11 cellular contexts compared by ENCODE assay signal in genomic region chr15:70319466-70319865, GRCh38.
A peak's percentile ranks its signal among the peaks of the same experiment; 100 is the strongest.
DNase-seq lines count a peak whose midpoint lies in the region; ATAC-seq, FAIRE-seq and TF ChIP-seq lines count a peak whose summit lies in the region.
"Had no signal": no experiment of that assay in that cellular context is flagged by ENCODE, and none has a peak within 500 bp of the region (broad histone marks: within the 10 kb centered on the region; RNA-seq: fewer than 3 reads in every experiment).

No MANE protein-coding gene starts in this region.

- intact Hi-C loops in PC-3 (cut with micrococcal nuclease) = no loop called here

- no peaks in the 10 kb centered on the region for H3K27me3 ChIP-seq in PC-3 (ENCODE audit: low read length)
- H3K27me3 ChIP-seq: neutrophil had no signal

- POLR2A ChIA-PET in PC-3 (lab: Charles Lee; ENCODE audit: unreplicated experiment) = no interaction called here

- no peaks in the 10 kb centered on the region for H3K9me3 Mint-ChIP-seq in stimulated activated memory B cell treated with anti-CD40 and anti-IgM and Interleukin-4, amounts not matched to agents 10 μg/mL and 1 μg/mL and 100 μg/mL, for 72 hours
- H3K9me3 Mint-ChIP-seq: stimulated activated effector memory CD8-positive, alpha-beta T cell treated with anti-CD3 and anti-CD28 coated beads, Interleukin-12 subunit alpha, Interleukin-12 subunit beta, amount 100 ng/mL, for 72 hours had no signal

- H3K9me3 ChIP-seq in PC-3 (ENCODE audit: low read length) = no peaks in the 10 kb centered on the region
- H3K9me3 ChIP-seq: neutrophil had no signal

- H3K4me3 ChIP-seq in PC-3 (ENCODE audit: low read length) = no peak overlapping the region

- peak; percentile 48 for DNase-seq in GM19239 (ENCODE audit: insufficient read length, low spot score)
- DNase-seq in PC-3 = no peak
- DNase-seq in DMS114 treated with DMSO at 0.1 percent for 48 hours (lab: John Stamatoyannopoulos, UW; ENCODE audit: unreplicated experiment) = no peak
- no peak for DNase-seq in stimulated activated CD4-positive, alpha-beta T cell treated with anti-CD3 and anti-CD28 coated beads, Interleukin-15, amount 100 ng/mL, for 24 hours
- DNase-seq in NCI-H146 treated with DMSO at 0.1 percent for 48 hours (lab: John Stamatoyannopoulos, UW; ENCODE audit: unreplicated experiment) = no peak
- no peak for DNase-seq in NCI-H2081 treated with DMSO at 0.1 percent for 48 hours (lab: John Stamatoyannopoulos, UW)
- DNase-seq: activated effector memory CD4-positive, alpha-beta T cell treated with Interleukin-2 at 50 U/mL for 16 hours had no signal

- no peaks in the 10 kb centered on the region for H3K79me2 ChIP-seq in PC-3 (ENCODE audit: low read length)

- H3K4me1 Mint-ChIP-seq in stimulated activated memory B cell treated with anti-CD40 and anti-IgM and Interleukin-4, amounts not matched to agents 10 μg/mL and 1 μg/mL and 100 μg/mL, for 72 hours = peaks cover 58% of the 10 kb centered on the region
- H3K4me1 Mint-ChIP-seq: stimulated activated effector memory CD8-positive, alpha-beta T cell treated with anti-CD3 and anti-CD28 coated beads, Interleukin-12 subunit alpha, Interleukin-12 subunit beta, amount 100 ng/mL, for 72 hours had no signal

- H3K9ac ChIP-seq in PC-3 (ENCODE audit: low read length) = no peak overlapping the region

- H3K4me2 ChIP-seq in PC-3 (ENCODE audit: low read length) = 0 out of 2 replicates have a peak overlapping the region, but pooled peaks have one; percentile 1

- H3K27me3 Mint-ChIP-seq in stimulated activated memory B cell treated with anti-CD40 and anti-IgM and Interleukin-4, amounts not matched to agents 10 μg/mL and 1 μg/mL and 100 μg/mL, for 72 hours = no peaks in the 10 kb centered on the region

- no peaks in the 10 kb centered on the region for H3K36me3 Mint-ChIP-seq in stimulated activated memory B cell treated with anti-CD40 and anti-IgM and Interleukin-4, amounts not matched to agents 10 μg/mL and 1 μg/mL and 100 μg/mL, for 72 hours
- H3K36me3 Mint-ChIP-seq: stimulated activated effector memory CD8-positive, alpha-beta T cell treated with anti-CD3 and anti-CD28 coated beads, Interleukin-12 subunit alpha, Interleukin-12 subunit beta, amount 100 ng/mL, for 72 hours had no signal

- H3K4me3 Mint-ChIP-seq in stimulated activated memory B cell treated with anti-CD40 and anti-IgM and Interleukin-4, amounts not matched to agents 10 μg/mL and 1 μg/mL and 100 μg/mL, for 72 hours = peak overlapping the region; percentile 17
- H3K4me3 Mint-ChIP-seq: stimulated activated effector memory CD8-positive, alpha-beta T cell treated with anti-CD3 and anti-CD28 coated beads, Interleukin-12 subunit alpha, Interleukin-12 subunit beta, amount 100 ng/mL, for 72 hours had no signal

- H2AFZ ChIP-seq in PC-3 (ENCODE audit: low read length) = no peak overlapping the region

- H3K9me2 ChIP-seq in PC-3 (replicated peaks; ENCODE audit: low read length) = no peaks in the 10 kb centered on the region

- peaks cover 26% of the 10 kb centered on the region for H3K4me1 ChIP-seq in PC-3 (ENCODE audit: insufficient read depth, low read length)

- H3K27ac Mint-ChIP-seq in stimulated activated memory B cell treated with anti-CD40 and anti-IgM and Interleukin-4, amounts not matched to agents 10 μg/mL and 1 μg/mL and 100 μg/mL, for 72 hours = peak overlapping the region; percentile 71
- H3K27ac Mint-ChIP-seq: stimulated activated effector memory CD8-positive, alpha-beta T cell treated with anti-CD3 and anti-CD28 coated beads, Interleukin-12 subunit alpha, Interleukin-12 subunit beta, amount 100 ng/mL, for 72 hours had no signal

- FAIRE-seq in GM19239 (lab: Jason Lieb, UNC) = peak; percentile 96

- no peak for TF ChIP-seq CTCF in PC-3 (conservative IDR thresholded peaks at IDR 0.05; ENCODE audit: low read depth, low read length)

- ATAC-seq in HG02884 (IDR thresholded peaks at IDR 0.05; ENCODE audit: unreplicated experiment) (peak; percentile 74), PC-3 (no peak)
- peak; percentile 97 for ATAC-seq in stimulated activated memory B cell treated with anti-CD40 and anti-IgM and Interleukin-4, amounts not matched to agents 10 μg/mL and 1 μg/mL and 100 μg/mL, for 72 hours
- ATAC-seq: stimulated activated effector memory CD8-positive, alpha-beta T cell treated with anti-CD3 and anti-CD28 coated beads, Interleukin-12 subunit alpha, Interleukin-12 subunit beta, amount 100 ng/mL, for 72 hours had no signal

- CTCF ChIA-PET in PC-3 (lab: Charles Lee) = no interaction called here

- H4K20me1 ChIP-seq in PC-3 (ENCODE audit: low read length) = no peaks in the 10 kb centered on the region

- no peaks in the 10 kb centered on the region for H3K36me3 ChIP-seq in PC-3 (ENCODE audit: low read depth, low read length)
- H3K36me3 ChIP-seq: neutrophil had no signal

- H3K27ac ChIP-seq in PC-3 (ENCODE audit: low read length) = no peak overlapping the region
- H3K27ac ChIP-seq: neutrophil had no signal

- H3F3A ChIP-seq in PC-3 (ENCODE audit: low read length, unreplicated experiment) = no peaks in the 10 kb centered on the region

- BruUV-seq in PC-3 (replicated peaks; lab: Mats Ljungman, UMichigan) = no TSS peak
